ENCODE assay signal across 9 cellular contexts in genomic region chr7:130930260-130930659, GRCh38.
DNase-seq lines count a peak whose midpoint lies in the region; ATAC-seq lines count a peak whose summit lies in the region.
"Had no signal": no experiment of that assay in that cellular context is flagged by ENCODE, and none has a peak within 500 bp of the region (broad histone marks: within the 10 kb centered on the region; RNA-seq: fewer than 3 reads in every experiment).

No MANE protein-coding gene starts in this region.

- no peak overlapping the region for H3K4me3 ChIP-seq in effector memory CD4-positive, alpha-beta T cell (ENCODE audit: insufficient read depth, low read depth, low read length, poor library complexity, severe bottlenecking)

- no peaks in the 10 kb centered on the region for H3K9me3 ChIP-seq in effector memory CD4-positive, alpha-beta T cell (ENCODE audit: control insufficient read depth, low read length)

- peak overlapping the region; percentile 56 for H3K27ac ChIP-seq in effector memory CD4-positive, alpha-beta T cell (ENCODE audit: insufficient read depth, low read length, poor library complexity, severe bottlenecking)

- DNase-seq in SHP77 (lab: John Stamatoyannopoulos, UW) = peak; percentile 33 to 71
- peak; percentile 47 to 66 (median 54) for DNase-seq in effector memory CD4-positive, alpha-beta T cell
- DNase-seq in sciatic nerve (ENCODE audit: low spot score) = no peak
- no peak for DNase-seq in NCI-H526 treated with DMSO at 0.1 percent for 48 hours (lab: John Stamatoyannopoulos, UW)
- DNase-seq in posterior cingulate gyrus = no peak
- no peak for DNase-seq in OCI-M1 (lab: John Stamatoyannopoulos, UW)
- no peak for DNase-seq in NCI-H187 (lab: John Stamatoyannopoulos, UW)
- DNase-seq: NCI-H1417 had no signal

- ATAC-seq in GM18867 (IDR thresholded peaks at IDR 0.05; ENCODE audit: unreplicated experiment) (peak; percentile 34), sciatic nerve (peak; percentile 25)

- peaks cover 46% of the 10 kb centered on the region for H3K4me1 ChIP-seq in effector memory CD4-positive, alpha-beta T cell (ENCODE audit: control insufficient read depth, insufficient read depth, low read length, poor library complexity, severe bottlenecking)

- H3K27me3 ChIP-seq in effector memory CD4-positive, alpha-beta T cell (replicated peaks; ENCODE audit: control insufficient read depth, insufficient read depth, low read length, poor library complexity, severe bottlenecking) = no peaks in the 10 kb centered on the region

- H3K36me3 ChIP-seq in effector memory CD4-positive, alpha-beta T cell (ENCODE audit: control insufficient read depth, insufficient read depth, low read length) = peaks cover 12% of the 10 kb centered on the region

- intact Hi-C loops in sciatic nerve (cut with DNase I) = no loop called here
- intact Hi-C loops in posterior cingulate gyrus (cut with DNase I) = no loop called here

Comparison
In these comparisons a context has a peak if more than half of its experiments do, and no peak if none do; other contexts are left out.
1. DNase-seq: peak in SHP77 (2 of 2) and effector memory CD4-positive, alpha-beta T cell (3 of 3); none in sciatic nerve (single experiment), NCI-H526 treated with DMSO at 0.1 percent for 48 hours (single experiment), posterior cingulate gyrus (0 of 10), OCI-M1 (single experiment) and NCI-H187 (0 of 2).